Comparison of ENCODE assay signal across 17 cellular contexts in the genomic region with DNA sequence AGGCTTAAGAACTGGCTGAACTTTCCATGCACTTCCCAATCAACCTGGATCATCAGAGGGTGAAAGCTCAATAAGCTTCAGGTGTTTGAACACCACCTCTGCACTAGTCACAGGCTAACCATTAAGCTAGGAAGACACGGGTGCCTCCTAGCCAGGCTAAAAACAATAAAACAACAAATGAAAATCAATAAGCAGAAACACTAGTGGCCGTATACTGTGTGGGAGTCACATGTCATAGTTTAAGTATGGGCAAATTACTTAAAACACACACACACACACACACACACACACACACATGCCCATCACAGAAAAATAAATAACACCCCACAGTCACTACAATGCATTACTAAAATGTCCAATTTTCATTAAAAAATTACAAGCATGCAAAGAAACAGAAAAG.
"Had no signal": no experiment of that assay in that cellular context is flagged by ENCODE, and none has a peak within 500 bp of the region (broad histone marks: within the 10 kb centered on the region; RNA-seq: fewer than 3 reads in every experiment).

No MANE protein-coding gene starts in this region.

- H3K27me3 ChIP-seq: colonic mucosa, heart right ventricle, stomach, vagina had no signal

- H3K4me1 ChIP-seq: colonic mucosa had no signal

- H3K36me3 ChIP-seq: colonic mucosa, vagina had no signal

- H3K9me3 ChIP-seq: colonic mucosa, stomach, vagina had no signal

- FAIRE-seq: frontal cortex had no signal

- H3K27ac ChIP-seq: colonic mucosa, heart right ventricle, stomach, vagina had no signal

- H3K4me3 ChIP-seq: colonic mucosa, heart right ventricle, smooth muscle cell, stomach, vagina had no signal

- DNase-seq: activated CD4-positive, alpha-beta memory T cell treated with anti-CD3 and anti-CD28 coated beads for 36 hours; activated CD4-positive, alpha-beta T cell treated with anti-CD3 and anti-CD28 coated beads for 36 hours; activated naive CD8-positive, alpha-beta T cell treated with anti-CD3 and anti-CD28 coated beads for 36 hours; activated T-cell treated with anti-CD3 and anti-CD28 coated beads for 4 hours; amygdala; colonic mucosa; endodermal cell; heart right ventricle; nucleus accumbens; posterior cingulate gyrus; right cardiac atrium; stimulated activated CD4-positive, alpha-beta T cell treated with anti-CD3 and anti-CD28 coated beads, Interleukin-4, amount 100 ng/mL, for 1 hour; stomach had no signal

- H3K4me2 ChIP-seq: smooth muscle cell had no signal

- ATAC-seq: activated CD4-positive, alpha-beta T cell treated with anti-CD3 and anti-CD28 coated beads for 36 hours; heart right ventricle; right cardiac atrium; WTC11 had no signal
